Comparison of ENCODE assay signal across 9 cellular contexts in genomic region chr7:79454325-79454960, GRCh38. TPM values are rescaled to one million over a fixed set of nuclear protein-coding genes. Genes with fewer than 3 reads are reported as not detected.
DNase-seq lines count a peak whose midpoint lies in the region; FAIRE-seq and TF ChIP-seq lines count a peak whose summit lies in the region.
"Had no signal": no experiment of that assay in that cellular context is flagged by ENCODE, and none has a peak within 500 bp of the region (broad histone marks: within the 10 kb centered on the region; RNA-seq: fewer than 3 reads in every experiment).

No MANE protein-coding gene starts in this region.

- H3K27ac Mint-ChIP-seq in dendritic cell treated with granulocyte-macrophage colony-stimulating factor and Interleukin-4, amounts not matched to agents 40 ng/mL and 50 ng/mL, for 4 days, result no peak overlapping the region
- H3K27ac Mint-ChIP-seq: T-helper 1 cell treated with Interleukin-12 subunit alpha and Interleukin-12 subunit beta and Interleukin-4 antibody, amounts not matched to agents 30 μg/mL and 1 μg/mL, for 36 hours had no signal

- H3K27me3 ChIP-seq in HUES48 (ENCODE audit: control insufficient read depth, insufficient read depth, low read length) (peaks cover 78% of the 10 kb centered on the region), liver (ENCODE audit: control insufficient read depth in 4 of 4, insufficient read depth in 4 of 4, low read length in 3 of 4) (no peaks in the 10 kb centered on the region)

- intact Hi-C loops in dendritic cell treated with granulocyte-macrophage colony-stimulating factor and Interleukin-4, amounts not matched to agents 40 ng/mL and 50 ng/mL, for 4 days (cut with micrococcal nuclease), result no loop called here

- TF ChIP-seq CTCF in liver (IDR thresholded peaks at IDR 0.05; ENCODE audit: low read depth, low read length, missing input control), result no peak

- H3K4me1 Mint-ChIP-seq in dendritic cell treated with granulocyte-macrophage colony-stimulating factor and Interleukin-4, amounts not matched to agents 40 ng/mL and 50 ng/mL, for 4 days (ENCODE audit: low read depth), result peaks cover 32% of the 10 kb centered on the region

- no peaks in the 10 kb centered on the region for H3K9me3 ChIP-seq in HUES48 (ENCODE audit: control insufficient read depth, insufficient read depth, low read length)
- H3K9me3 ChIP-seq in liver (ENCODE audit: control insufficient read depth in 4 of 4, low read length in 3 of 4), result no peaks in the 10 kb centered on the region

- H3K4me3 ChIP-seq in HUES48 (ENCODE audit: low read depth, low read length), result peak overlapping the region; percentile 77
- peak overlapping the region; percentile 71 to 84 (median 81) for H3K4me3 ChIP-seq in liver (ENCODE audit: low read depth in 1 of 3, low read length in 3 of 3)

- WGBS in liver, result 10% methylated on average over 24 of the region's 24 CpGs

- H3K9ac ChIP-seq in HUES48 (ENCODE audit: low read depth, low read length) (no peak overlapping the region; the same call in 1 of the 2 replicates), liver (ENCODE audit: low read depth in 1 of 2, low read length in 2 of 2) (peak overlapping the region; percentile 15 to 67)

- peak overlapping the region; percentile 66 for H3K4me3 Mint-ChIP-seq in dendritic cell treated with granulocyte-macrophage colony-stimulating factor and Interleukin-4, amounts not matched to agents 40 ng/mL and 50 ng/mL, for 4 days
- H3K4me3 Mint-ChIP-seq: T-helper 1 cell treated with Interleukin-12 subunit alpha and Interleukin-12 subunit beta and Interleukin-4 antibody, amounts not matched to agents 30 μg/mL and 1 μg/mL, for 36 hours had no signal

- H3K9me3 Mint-ChIP-seq in dendritic cell treated with granulocyte-macrophage colony-stimulating factor and Interleukin-4, amounts not matched to agents 40 ng/mL and 50 ng/mL, for 4 days, result no peaks in the 10 kb centered on the region
- H3K9me3 Mint-ChIP-seq: T-helper 1 cell treated with Interleukin-12 subunit alpha and Interleukin-12 subunit beta and Interleukin-4 antibody, amounts not matched to agents 30 μg/mL and 1 μg/mL, for 36 hours had no signal

- no peak for TF ChIP-seq RAD21 in liver (IDR thresholded peaks at IDR 0.05)

- H3K27ac ChIP-seq in HUES48 (ENCODE audit: low read depth, low read length) (no peak overlapping the region), liver (ENCODE audit: low read depth in 1 of 2, low read length in 2 of 2) (peak overlapping the region; percentile 80 to 97), substantia nigra (ENCODE audit: low read depth, low read length, poor library complexity, severe bottlenecking) (peak overlapping the region; percentile 97)

- no peak for FAIRE-seq in GM19239 (lab: Jason Lieb, UNC)

- H3K36me3 ChIP-seq in HUES48 (ENCODE audit: control insufficient read depth, insufficient read depth, low read length) (no peaks in the 10 kb centered on the region), liver (ENCODE audit: control insufficient read depth in 4 of 4, insufficient read depth in 3 of 4, low read depth in 1 of 4, low read length in 3 of 4) (peaks cover 0 to 3% (median 0%) of the 10 kb centered on the region in 4 donors)

- 0 out of 2 replicates have a peak, but pooled peaks cover 3% of the 10 kb centered on the region for H3K4me1 ChIP-seq in HUES48 (ENCODE audit: control insufficient read depth, insufficient read depth, low read length)
- peaks cover 0 to 34% (median 19%) of the 10 kb centered on the region in 4 donors for H3K4me1 ChIP-seq in liver (ENCODE audit: control insufficient read depth in 4 of 4, insufficient read depth in 4 of 4, low read length in 3 of 4)

- H3K36me3 Mint-ChIP-seq in dendritic cell treated with granulocyte-macrophage colony-stimulating factor and Interleukin-4, amounts not matched to agents 40 ng/mL and 50 ng/mL, for 4 days (ENCODE audit: low read depth), result no peaks in the 10 kb centered on the region

- peaks cover 48% of the 10 kb centered on the region for H3K27me3 Mint-ChIP-seq in dendritic cell treated with granulocyte-macrophage colony-stimulating factor and Interleukin-4, amounts not matched to agents 40 ng/mL and 50 ng/mL, for 4 days

- peak in 35 of 49 donors; percentile 7 to 83 (median 54) for DNase-seq in substantia nigra (lab: John Stamatoyannopoulos, UW)
- no peak for DNase-seq in DMS 273 treated with DMSO at 0.1 percent for 48 hours (lab: John Stamatoyannopoulos, UW)
- no peak for DNase-seq in HUDEP-2 (lab: John Stamatoyannopoulos, UW; ENCODE audit: unreplicated experiment in 76 of 76)
- DNase-seq in stimulated activated CD8-positive, alpha-beta memory T cell treated with anti-CD3 and anti-CD28 coated beads, Interleukin-4, amount 100 ng/mL, for 48 hours, result no peak
- DNase-seq in GM19239 (ENCODE audit: insufficient read length, low spot score), result no peak

TF ChIP-seq in liver, 16 proteins besides CTCF, POLR2A, EP300 and RAD21:
- TF ChIP-seq JUND (IDR thresholded peaks at IDR 0.05) (no peak), SP1 (IDR thresholded peaks at IDR 0.05) (no peak), TAF1 (conservative IDR thresholded peaks at IDR 0.05) (peak; percentile 8), HNF4A (conservative IDR thresholded peaks at IDR 0.05) (no peak)
TF ChIP-seq in liver: peak in this region for 1.

RNA-seq across cellular contexts. Expression of gene MAGI2, which starts 1.0 kb away (rescaled TPM):
- 1 to 10 TPM in 1 of 2 donors, under 1 TPM in 1; 0.79 to 4.1 TPM for total RNA-seq in liver
- polyA plus RNA-seq in liver, result 1 to 10 TPM in 1 of 2 donors, under 1 TPM in 1; 0.37 to 2.0 TPM

Comparison
In these comparisons a context has a peak if more than half of its experiments do, and no peak if none do; other contexts are left out.
1. DNase-seq: peak in substantia nigra (35 of 49); none in DMS 273 treated with DMSO at 0.1 percent for 48 hours (single experiment), HUDEP-2 (0 of 76), stimulated activated CD8-positive, alpha-beta memory T cell treated with anti-CD3 and anti-CD28 coated beads, Interleukin-4, amount 100 ng/mL, for 48 hours (single experiment) and GM19239 (single experiment).